Comparison of ENCODE assay signal across 18 cellular contexts in genomic region chr6:89269981-89270380, GRCh38. TPM values are rescaled to one million over a fixed set of nuclear protein-coding genes. Genes with fewer than 3 reads are reported as not detected.
DNase-seq lines count a peak whose midpoint lies in the region; FAIRE-seq and TF ChIP-seq lines count a peak whose summit lies in the region.
"Had no signal": no experiment of that assay in that cellular context is flagged by ENCODE, and none has a peak within 500 bp of the region (broad histone marks: within the 10 kb centered on the region; RNA-seq: fewer than 3 reads in every experiment).

No MANE protein-coding gene starts in this region.

- FAIRE-seq in GM12892 (lab: Jason Lieb, UNC) = peak; percentile 27
- FAIRE-seq: A204.1 had no signal

- H3K14ac ChIP-seq in H9 (ENCODE audit: insufficient read depth, low read length) = no peak overlapping the region

- no peak overlapping the region for H3K27ac Mint-ChIP-seq in H9
- H3K27ac Mint-ChIP-seq: CD4-positive, alpha-beta memory T cell; GM23338; IgD-negative memory B cell had no signal

- no peaks in the 10 kb centered on the region for H3K23me2 ChIP-seq in H9 (ENCODE audit: insufficient read length, low read depth, low read length, poor library complexity, severe bottlenecking)

- H3K79me2 ChIP-seq in H9 (ENCODE audit: insufficient read depth, low read length) = no peaks in the 10 kb centered on the region

- no peaks in the 10 kb centered on the region for H3K36me3 Mint-ChIP-seq in H9 (ENCODE audit: insufficient read depth in 1 of 3, low read depth in 3 of 3)
- H3K36me3 Mint-ChIP-seq: CD4-positive, alpha-beta memory T cell had no signal

- H3K56ac ChIP-seq in H9 (ENCODE audit: insufficient read length, low read depth, low read length) = no peak overlapping the region

- no peaks in the 10 kb centered on the region for H3K9me3 Mint-ChIP-seq in H9
- H3K9me3 Mint-ChIP-seq: CD4-positive, alpha-beta memory T cell; GM23338; IgD-negative memory B cell had no signal

- no peak overlapping the region for H3K4me3 Mint-ChIP-seq in H9
- H3K4me3 Mint-ChIP-seq: CD4-positive, alpha-beta memory T cell; GM23338 had no signal

- H3K23ac ChIP-seq in H9 (ENCODE audit: insufficient read length, low read depth, low read length) = no peak overlapping the region

- no peaks in the 10 kb centered on the region for H3K79me1 ChIP-seq in H9 (ENCODE audit: insufficient read depth, low read depth, low read length, poor library complexity, severe bottlenecking)

- no peak overlapping the region for H3K4ac ChIP-seq in H9 (ENCODE audit: low read depth, low read length)

- no peaks in the 10 kb centered on the region for H3K27me3 ChIP-seq in H9 (ENCODE audit: insufficient read depth, low read length)
- H3K27me3 ChIP-seq: BE2C had no signal

- TF ChIP-seq POLR2A in GM12892 (IDR thresholded peaks at IDR 0.05; ENCODE audit: low read depth, low read length) = no peak

- peaks cover 4% of the 10 kb centered on the region; the same call in 1 of the 2 replicates for H3K27me3 Mint-ChIP-seq in H9 (ENCODE audit: low read depth)

- TF ChIP-seq CTCF in GM13977 (IDR thresholded peaks at IDR 0.05; ENCODE audit: extremely low read depth, insufficient read depth, missing control alignments) (no peak), H9 (conservative IDR thresholded peaks at IDR 0.05) (no peak)

- no peak overlapping the region for H4K8ac ChIP-seq in H9 (replicated peaks; ENCODE audit: insufficient read length, low read depth, low read length)

- H3K4me2 ChIP-seq in H9 (ENCODE audit: insufficient read depth, insufficient read length, low read length) = no peak overlapping the region
- H3K4me2 ChIP-seq: GM23338 had no signal

- no peak overlapping the region for H2BK20ac ChIP-seq in H9 (ENCODE audit: low read depth, low read length, poor library complexity, severe bottlenecking)

- no peaks in the 10 kb centered on the region for H3K4me1 Mint-ChIP-seq in H9
- H3K4me1 Mint-ChIP-seq: CD4-positive, alpha-beta memory T cell; GM23338 had no signal

- no peak overlapping the region for H4K5ac ChIP-seq in H9 (ENCODE audit: insufficient read length, low read depth, low read length)

- H2BK5ac ChIP-seq in H9 (ENCODE audit: insufficient read length, low read length) = no peak overlapping the region

- no peak overlapping the region for H2BK120ac ChIP-seq in H9 (ENCODE audit: low read depth, low read length, poor library complexity, severe bottlenecking)

- H3K18ac ChIP-seq in H9 (ENCODE audit: insufficient read length, low read depth, low read length) = no peak overlapping the region

- WGBS in H9 (ENCODE audit: extremely low coverage, insufficient read length, low lambda C conversion rate) = no CpG with 5 or more reads among the region's 3 CpGs

- H4K91ac ChIP-seq in H9 (ENCODE audit: insufficient read length, low read depth, low read length) = no peak overlapping the region

- no peaks in the 10 kb centered on the region for H4K20me1 ChIP-seq in H9 (ENCODE audit: control insufficient read depth, insufficient read depth, insufficient read length)

- H2AFZ ChIP-seq in H9 (ENCODE audit: low read length) = no peak overlapping the region
- H2AFZ ChIP-seq: GM23338 had no signal

- in situ Hi-C loops in GM13977 (cut with MboI; ENCODE audit: low pct_unique_long_range_greater_than_20kb, low sequenced_read_pairs, unreplicated experiment) = no loop called here

- no peak overlapping the region for H2BK15ac ChIP-seq in H9 (ENCODE audit: low read depth, low read length)

- no peaks in the 10 kb centered on the region for H3K9me3 ChIP-seq in H9 (ENCODE audit: control insufficient read depth, low read depth, low read length)
- H3K9me3 ChIP-seq: BE2C had no signal

- H3K27ac ChIP-seq in H9 (ENCODE audit: insufficient read length, low read depth, low read length) = no peak overlapping the region
- H3K27ac ChIP-seq: C4-2B had no signal

- DNase-seq in ELF-1 (ENCODE audit: low read depth, low spot score) = peak; percentile 38
- DNase-seq in GM12892 (ENCODE audit: insufficient read length) = no peak
- DNase-seq in NCI-H69 (lab: John Stamatoyannopoulos, UW) = peak; percentile 37
- DNase-seq in islet precursor cell = peak; percentile 54
- DNase-seq in GM13977 (ENCODE audit: low spot score) = no peak
- DNase-seq in H9 = no peak
- DNase-seq in activated CD4-positive, alpha-beta T cell treated with anti-CD3 and anti-CD28 coated beads, Interleukin-2, amount 50 U/mL, for 48 hours = no peak
- DNase-seq in ecto neural progenitor cell (ENCODE audit: low spot score) = no peak
- DNase-seq: BE2C; CD4-positive, alpha-beta memory T cell; DND-41; GF-D8; H7 had no signal

- no peak overlapping the region for H3K9ac ChIP-seq in H9 (ENCODE audit: extremely low read depth, insufficient read length, low read length)

- H2BK12ac ChIP-seq in H9 (ENCODE audit: insufficient read length, low read depth, low read length) = no peak overlapping the region

- H3T11ph ChIP-seq in H9 (ENCODE audit: low read length) = no peak overlapping the region

- no peak overlapping the region for H2AK5ac ChIP-seq in H9 (ENCODE audit: insufficient read length, low read length)

- H3K4me1 ChIP-seq in H9 (ENCODE audit: insufficient read depth, low read length) = no peaks in the 10 kb centered on the region
- H3K4me1 ChIP-seq: BE2C had no signal

RNA-seq across cellular contexts. Expression of gene GABRR2, which starts 45.1 kb away (rescaled TPM):
- polyA plus RNA-seq in GM12892 (2012; ENCODE audit: missing spikeins) = 0.51 TPM
- not detected in 2 replicates for total RNA-seq in H9 (2021)
- total RNA-seq: GM23338, H7, HT1080 had no signal
- polyA plus RNA-seq: GM23338 had no signal

RNA-seq across cellular contexts. Expression of gene GABRR1, which starts 52.8 kb away (rescaled TPM):
- not detected for polyA plus RNA-seq in GM12892 (2012; ENCODE audit: missing spikeins)
- total RNA-seq in H9 (2021) = 0.26 and 0.33 TPM in 2 replicates
- total RNA-seq: CD4-positive, alpha-beta memory T cell; HT1080 had no signal
- polyA plus RNA-seq: CD4-positive, alpha-beta memory T cell; IgD-negative memory B cell had no signal

Comparison
In these comparisons a context has a peak if more than half of its experiments do, and no peak if none do; other contexts are left out.
1. DNase-seq: peak in ELF-1 (single experiment), NCI-H69 (single experiment) and islet precursor cell (single experiment); none in GM12892 (single experiment), GM13977 (single experiment), H9 (single experiment), activated CD4-positive, alpha-beta T cell treated with anti-CD3 and anti-CD28 coated beads, Interleukin-2, amount 50 U/mL, for 48 hours (0 of 2) and ecto neural progenitor cell (single experiment).